8 cellular contexts compared by ENCODE assay signal in genomic region chr21:29072873-29073221, GRCh38. TPM values are rescaled to one million over a fixed set of nuclear protein-coding genes. Genes with fewer than 3 reads are reported as not detected.
DNase-seq lines count a peak whose midpoint lies in the region; ATAC-seq, FAIRE-seq and TF ChIP-seq lines count a peak whose summit lies in the region.

No MANE protein-coding gene starts in this region.

- peaks cover 61% of the 10 kb centered on the region for H3K4me1 Mint-ChIP-seq in activated naive CD4-positive, alpha-beta T cell treated with anti-CD3 and anti-CD28 coated beads, Interleukin-2, amount 10 ng/mL, durations not matched to agents 7 days and 5 days
- H3K4me1 Mint-ChIP-seq in naive B cell: peaks cover 23 to 50% (median 41%) of the 10 kb centered on the region in 3 donors

- no peak overlapping the region for H4K5ac ChIP-seq in H1 (ENCODE audit: insufficient read length, low read depth, low read length)

- FAIRE-seq in H1 (lab: Jason Lieb, UNC) (no peak), RCC 7860 (lab: Jason Lieb, UNC) (no peak)

- H3K36me3 Mint-ChIP-seq in activated naive CD4-positive, alpha-beta T cell treated with anti-CD3 and anti-CD28 coated beads, Interleukin-2, amount 10 ng/mL, durations not matched to agents 7 days and 5 days: peaks cover 25% of the 10 kb centered on the region
- peaks cover 0 to 5% of the 10 kb centered on the region in 2 donors for H3K36me3 Mint-ChIP-seq in naive B cell

- no peak overlapping the region for H4K8ac ChIP-seq in H1 (ENCODE audit: extremely low read depth, insufficient read depth, low read length)

- H4K20me1 ChIP-seq in OCI-LY3 (ENCODE audit: insufficient read depth, low read length) (peaks cover 35% of the 10 kb centered on the region), H1 (replicated peaks in 1 of 2; ENCODE audit: control insufficient read depth in 1 of 2, insufficient read depth in 2 of 2, low read length in 2 of 2) (peaks cover 7 to 11% of the 10 kb centered on the region in 2 experiments)

- peaks cover 7% of the 10 kb centered on the region; the same call in 1 of the 2 replicates for H3K23me2 ChIP-seq in H1 (ENCODE audit: low read depth, low read length)

- no peak overlapping the region for H2BK15ac ChIP-seq in H1 (ENCODE audit: low read length)

- no peak for TF ChIP-seq RAD21 in H1 (IDR thresholded peaks at IDR 0.05 in 1 of 2, conservative IDR thresholded peaks at IDR 0.05 in 1 of 2; ENCODE audit: low read depth in 2 of 2, low read length in 2 of 2)

- H2BK20ac ChIP-seq in H1 (ENCODE audit: low read length): no peak overlapping the region

- H3K4ac ChIP-seq in H1 (replicated peaks; ENCODE audit: insufficient read length, low read depth, low read length): peak overlapping the region; percentile 93

- peak overlapping the region; percentile 42 for H3K56ac ChIP-seq in H1 (replicated peaks; ENCODE audit: insufficient read length, low read depth, low read length)

- H3K27me3 Mint-ChIP-seq in activated naive CD4-positive, alpha-beta T cell treated with anti-CD3 and anti-CD28 coated beads, Interleukin-2, amount 10 ng/mL, durations not matched to agents 7 days and 5 days: peaks cover 4% of the 10 kb centered on the region
- H3K27me3 Mint-ChIP-seq in naive B cell: no peaks in the 10 kb centered on the region

- H3K36me3 ChIP-seq in OCI-LY3 (replicated peaks; ENCODE audit: low read depth, low read length) (peaks cover 24% of the 10 kb centered on the region), H1 (ENCODE audit: control insufficient read depth in 2 of 4, insufficient read depth in 4 of 4, low read length in 3 of 4) (peaks cover 0 to 25% (median 10%) of the 10 kb centered on the region in 4 experiments; a peak in 6 of 8 replicates)

- no peak for TF ChIP-seq EP300 in H1 (IDR thresholded peaks at IDR 0.05; ENCODE audit: borderline replicate concordance in 1 of 2, low read depth in 2 of 2, low read length in 2 of 2)

- no peaks in the 10 kb centered on the region for H3K9me3 ChIP-seq in OCI-LY3 (ENCODE audit: insufficient read depth, low read length)
- H3K9me3 ChIP-seq in H1 (ENCODE audit: insufficient read depth in 2 of 2, low read depth in 1 of 2, low read length in 1 of 2): no peaks in the 10 kb centered on the region; a peak in 1 of 4 replicates

- POLR2A ChIA-PET in H1 (lab: Charles Lee; ENCODE audit: partially characterized antibody): interaction anchor here (1.0 to 3.3 kb wide), 9 partner anchors 11 to 874 kb away, joined by 3 to 37 read pairs (median 4); partner anchors contain the start of gene LTN1

- peak overlapping the region; percentile 40; the same call in 1 of the 2 replicates for H3K18ac ChIP-seq in H1 (ENCODE audit: extremely low read depth, low read length)

- H3K27ac ChIP-seq in OCI-LY3 (ENCODE audit: low read length) (peak overlapping the region; percentile 72), H1 (ENCODE audit: low read depth, low read length) (peak overlapping the region; percentile 83)

- H2BK120ac ChIP-seq in H1 (replicated peaks; ENCODE audit: low read depth, low read length): no peak overlapping the region

- peak overlapping the region; percentile 25 for H3K14ac ChIP-seq in H1 (ENCODE audit: insufficient read length)

- H3K79me2 ChIP-seq in OCI-LY3 (ENCODE audit: low read length) (peaks cover 57% of the 10 kb centered on the region), H1 (ENCODE audit: control insufficient read depth in 1 of 2, insufficient read depth in 2 of 2, low read length in 2 of 2) (peaks cover 27 to 53% of the 10 kb centered on the region in 2 experiments)

- peak overlapping the region; percentile 96 for H3K4me2 ChIP-seq in OCI-LY3 (ENCODE audit: low read length)
- H3K4me2 ChIP-seq in H1 (ENCODE audit: insufficient read depth in 1 of 2, low read depth in 2 of 2, low read length in 2 of 2): peak overlapping the region; percentile 70 to 73

- no peak overlapping the region for H2AK5ac ChIP-seq in H1 (ENCODE audit: low read depth, low read length)

- H3K27me3 ChIP-seq in OCI-LY3 (ENCODE audit: low read depth, low read length) (no peaks in the 10 kb centered on the region), H1 (replicated peaks in 1 of 4; ENCODE audit: control insufficient read depth in 3 of 4, extremely low read depth in 1 of 4, insufficient read depth in 3 of 4, low read length in 3 of 4) (no peaks in the 10 kb centered on the region)

- peak overlapping the region; percentile 27; the same call in 1 of the 2 replicates for H2BK12ac ChIP-seq in H1 (ENCODE audit: low read depth, low read length)

- DNase-seq in activated naive CD4-positive, alpha-beta T cell treated with anti-CD3 and anti-CD28 coated beads, Interleukin-2, amount 10 ng/mL, durations not matched to agents 7 days and 5 days: no peak
- DNase-seq in activated naive CD4-positive, alpha-beta T cell treated with anti-CD3 and anti-CD28 coated beads, Interleukin-2, amount 50 U/mL, for 16 hours: no peak
- DNase-seq in H1 (ENCODE audit: low read depth in 1 of 2, low spot score in 2 of 2) (no peak), naive B cell (no peak), iPS-NIHi11 (ENCODE audit: low spot score) (no peak), RCC 7860 (ENCODE audit: low spot score) (no peak)
- DNase-seq in stimulated activated CD4-positive, alpha-beta T cell treated with anti-CD3 and anti-CD28 coated beads, Interleukin-4, amount 100 ng/mL, for 4 hours: no peak

- H3K79me1 ChIP-seq in H1 (ENCODE audit: low read depth, low read length): 0 out of 2 replicates have a peak, but pooled peaks cover 3% of the 10 kb centered on the region

- H3K9ac ChIP-seq in OCI-LY3 (ENCODE audit: low read length) (peak overlapping the region; percentile 94), H1 (replicated peaks in 1 of 4; ENCODE audit: extremely low read depth in 1 of 4, low read depth in 3 of 4, low read length in 3 of 4) (peak overlapping the region; percentile 89 to 98 (median 93))

- no peak for ATAC-seq in naive B cell (ENCODE audit: low read depth in 2 of 2)

- H3K4me1 ChIP-seq in OCI-LY3 (ENCODE audit: low read length) (peaks cover 17% of the 10 kb centered on the region), H1 (replicated peaks in 1 of 4; ENCODE audit: control insufficient read depth in 3 of 4, insufficient read depth in 4 of 4, low read length in 3 of 4) (peaks cover 0 to 5% (median 0%) of the 10 kb centered on the region in 4 experiments; a peak in 2 of 7 replicates)

- H4K91ac ChIP-seq in H1 (replicated peaks; ENCODE audit: insufficient read length, low read length): peak overlapping the region; percentile 77

- 4% methylated on average over 13 of the region's 13 CpGs; no CpG with 5 or more reads in 1 of the 2 experiments for WGBS in H1 (ENCODE audit: extremely low coverage in 1 of 2, insufficient coverage in 1 of 2, insufficient read length in 1 of 2, insufficient replicate concordance in 2 of 2, low coverage in 1 of 2, low lambda C conversion rate in 2 of 2, missing lambda C conversion rate in 1 of 2), 2 experiments

- no peak for TF ChIP-seq CTCF in OCI-LY3 (IDR thresholded peaks at IDR 0.05; ENCODE audit: low read depth, low read length)
- no peak for TF ChIP-seq CTCF in H1 (IDR thresholded peaks at IDR 0.05; ENCODE audit: control extremely low read depth in 1 of 3, insufficient read depth in 1 of 3, low read depth in 1 of 3, low read length in 3 of 3)

- H3K4me3 ChIP-seq in OCI-LY3 (ENCODE audit: low read length) (peak overlapping the region; percentile 82), H1 (ENCODE audit: extremely low read depth in 1 of 4, insufficient read depth in 2 of 4, low read depth in 3 of 4, low read length in 4 of 4) (peak overlapping the region; percentile 77 to 97 (median 88))

- H3K9me3 Mint-ChIP-seq in activated naive CD4-positive, alpha-beta T cell treated with anti-CD3 and anti-CD28 coated beads, Interleukin-2, amount 10 ng/mL, durations not matched to agents 7 days and 5 days: peaks cover 5% of the 10 kb centered on the region
- H3K9me3 Mint-ChIP-seq in naive B cell: peaks cover 0 to 4% (median 0%) of the 10 kb centered on the region in 7 donors

- H2AFZ ChIP-seq in OCI-LY3 (ENCODE audit: low read depth, low read length): 0 out of 2 replicates have a peak overlapping the region, but pooled peaks have one; percentile 10
- H2AFZ ChIP-seq in H1 (ENCODE audit: low read length): 0 out of 2 replicates have a peak overlapping the region, but pooled peaks have one; percentile 58

- CTCF ChIA-PET in activated naive CD4-positive, alpha-beta T cell treated with anti-CD3 and anti-CD28 coated beads, Interleukin-2, amount 10 ng/mL, durations not matched to agents 7 days and 5 days (lab: Charles Lee): interaction anchor here (1.2 to 1.4 kb wide), 2 partner anchors 227 to 298 kb away, joined by 3 read pairs; no protein-coding TSS in a partner anchor
- CTCF ChIA-PET in H1 (lab: Charles Lee; ENCODE audit: partially characterized antibody): interaction anchor here (1.8 to 2.1 kb wide), 2 partner anchors 16 to 298 kb away, joined by 5 read pairs; no protein-coding TSS in a partner anchor

- TF ChIP-seq POLR2A in H1 (IDR thresholded peaks at IDR 0.05; ENCODE audit: control extremely low read depth in 1 of 2, low read depth in 2 of 2, low read length in 2 of 2): no peak

- peak overlapping the region; percentile 97 for H3K4me3 Mint-ChIP-seq in activated naive CD4-positive, alpha-beta T cell treated with anti-CD3 and anti-CD28 coated beads, Interleukin-2, amount 10 ng/mL, durations not matched to agents 7 days and 5 days
- peak overlapping the region; percentile 97 to 100 (median 100) for H3K4me3 Mint-ChIP-seq in naive B cell

- H3K27ac Mint-ChIP-seq in activated naive CD4-positive, alpha-beta T cell treated with anti-CD3 and anti-CD28 coated beads, Interleukin-2, amount 10 ng/mL, durations not matched to agents 7 days and 5 days: peak overlapping the region; percentile 98
- peak overlapping the region; percentile 96 to 99 (median 98) for H3K27ac Mint-ChIP-seq in naive B cell

- peak overlapping the region; percentile 95 for H2BK5ac ChIP-seq in H1 (ENCODE audit: low read depth, low read length)

- H3K23ac ChIP-seq in H1 (ENCODE audit: insufficient read length): no peak overlapping the region

RNA-seq across cellular contexts. Expression of gene CCT8, which starts 0.6 kb away (rescaled TPM):
- total RNA-seq in H1 (2021; fragmentation: NEBNext Ultra II Directional; extraction: Animal tissue kit (Norgen Biotek cat#: 25700)): 314 and 319 TPM in 2 replicates
- polyA plus RNA-seq in H1 (2011; rRNA removed) (90.5 and 151 TPM in 2 replicates), naive B cell (ENCODE audit: low read depth in 6 of 6) (100 to 1,000 TPM; 111 to 151 (median 120) TPM)
- polyA plus RNA-seq in H1 (2011; cell fraction: cytosol; rRNA removed): 222 TPM
- polyA plus RNA-seq in H1 (2011; cell fraction: nucleus; rRNA removed): 43.0 TPM
- 250 to 393 TPM (median 278 TPM) in 4 replicates for polyA plus RNA-seq in H1 (2012, experiment 1 of 2)
- 30.3 TPM for polyA plus RNA-seq in H1 (2012, experiment 2 of 2)
- 248 TPM for polyA plus RNA-seq in H1 (2013, experiment 1 of 2)
- 252 TPM for polyA plus RNA-seq in H1 (2013, experiment 2 of 2)
- 184 and 225 TPM in 2 replicates for polyA minus RNA-seq in H1 (2011; rRNA and poly(A)+ RNA removed)
- polyA minus RNA-seq in H1 (2011; cell fraction: cytosol; rRNA and poly(A)+ RNA removed): 135 TPM
- 87.6 TPM for polyA minus RNA-seq in H1 (2011; cell fraction: nucleus; rRNA and poly(A)+ RNA removed)

RNA-seq across cellular contexts. Expression of gene USP16, which starts 48.4 kb away (rescaled TPM):
- 19.1 and 19.9 TPM in 2 replicates for total RNA-seq in H1 (2021; fragmentation: NEBNext Ultra II Directional; extraction: Animal tissue kit (Norgen Biotek cat#: 25700))
- polyA plus RNA-seq in H1 (2011; rRNA removed) (1.8 and 3.4 TPM in 2 replicates), naive B cell (ENCODE audit: low read depth in 6 of 6) (10 to 100 TPM; 18.2 to 31.9 (median 23.0) TPM)
- polyA plus RNA-seq in H1 (2011; cell fraction: cytosol; rRNA removed): 7.0 TPM
- polyA plus RNA-seq in H1 (2011; cell fraction: nucleus; rRNA removed): 4.0 TPM
- polyA plus RNA-seq in H1 (2012, experiment 1 of 2): 9.1 to 18.4 TPM (median 10.6 TPM) in 4 replicates
- 1.8 TPM for polyA plus RNA-seq in H1 (2012, experiment 2 of 2)
- polyA plus RNA-seq in H1 (2013, experiment 1 of 2): 20.6 TPM
- polyA plus RNA-seq in H1 (2013, experiment 2 of 2): 19.0 TPM
- 7.6 and 10.4 TPM in 2 replicates for polyA minus RNA-seq in H1 (2011; rRNA and poly(A)+ RNA removed)
- polyA minus RNA-seq in H1 (2011; cell fraction: cytosol; rRNA and poly(A)+ RNA removed): 6.2 TPM
- 20.5 TPM for polyA minus RNA-seq in H1 (2011; cell fraction: nucleus; rRNA and poly(A)+ RNA removed)

RNA-seq across cellular contexts. Expression of gene RWDD2B, which starts 53.7 kb away (rescaled TPM):
- total RNA-seq in H1 (2021; fragmentation: NEBNext Ultra II Directional; extraction: Animal tissue kit (Norgen Biotek cat#: 25700)): not detected in 2 replicates
- polyA plus RNA-seq in H1 (2011; rRNA removed) (1.6 and 2.0 TPM in 2 replicates), naive B cell (ENCODE audit: low read depth in 6 of 6) (10 to 100 TPM in 4 of 6 donors, 1 to 10 TPM in 2; 4.7 to 14.9 (median 12.0) TPM)
- polyA plus RNA-seq in H1 (2011; cell fraction: cytosol; rRNA removed): 3.1 TPM
- 1.7 TPM for polyA plus RNA-seq in H1 (2011; cell fraction: nucleus; rRNA removed)
- polyA plus RNA-seq in H1 (2012, experiment 1 of 2): 2.5 to 3.0 TPM (median 2.9 TPM) in 4 replicates
- polyA plus RNA-seq in H1 (2012, experiment 2 of 2): 0.84 TPM
- 2.1 TPM for polyA plus RNA-seq in H1 (2013, experiment 1 of 2)
- 2.5 TPM for polyA plus RNA-seq in H1 (2013, experiment 2 of 2)
- 1.9 and 2.6 TPM in 2 replicates for polyA minus RNA-seq in H1 (2011; rRNA and poly(A)+ RNA removed)
- 1.0 TPM for polyA minus RNA-seq in H1 (2011; cell fraction: cytosol; rRNA and poly(A)+ RNA removed)
- 2.0 TPM for polyA minus RNA-seq in H1 (2011; cell fraction: nucleus; rRNA and poly(A)+ RNA removed)

RNA-seq across cellular contexts. Expression of gene MAP3K7CL, which starts 57.6 kb away (rescaled TPM):
- not detected in 2 replicates for total RNA-seq in H1 (2021; fragmentation: NEBNext Ultra II Directional; extraction: Animal tissue kit (Norgen Biotek cat#: 25700))
- polyA plus RNA-seq in H1 (2011; rRNA removed) (0.08 TPM in 1 of 2 replicates, not detected in the other), naive B cell (ENCODE audit: low read depth in 6 of 6) (10 to 100 TPM in 5 of 6 donors, 1 to 10 TPM in 1; 7.8 to 38.2 (median 18.5) TPM)
- not detected for polyA plus RNA-seq in H1 (2011; cell fraction: cytosol; rRNA removed)
- 0.44 TPM for polyA plus RNA-seq in H1 (2011; cell fraction: nucleus; rRNA removed)
- not detected in 4 replicates for polyA plus RNA-seq in H1 (2012, experiment 1 of 2)
- not detected for polyA plus RNA-seq in H1 (2012, experiment 2 of 2)
- polyA plus RNA-seq in H1 (2013, experiment 1 of 2): not detected
- not detected for polyA plus RNA-seq in H1 (2013, experiment 2 of 2)
- polyA minus RNA-seq in H1 (2011; rRNA and poly(A)+ RNA removed): 0.85 TPM in 1 of 2 replicates, not detected in the other
- not detected for polyA minus RNA-seq in H1 (2011; cell fraction: cytosol; rRNA and poly(A)+ RNA removed)
- polyA minus RNA-seq in H1 (2011; cell fraction: nucleus; rRNA and poly(A)+ RNA removed): not detected
